In the genomic region with DNA sequence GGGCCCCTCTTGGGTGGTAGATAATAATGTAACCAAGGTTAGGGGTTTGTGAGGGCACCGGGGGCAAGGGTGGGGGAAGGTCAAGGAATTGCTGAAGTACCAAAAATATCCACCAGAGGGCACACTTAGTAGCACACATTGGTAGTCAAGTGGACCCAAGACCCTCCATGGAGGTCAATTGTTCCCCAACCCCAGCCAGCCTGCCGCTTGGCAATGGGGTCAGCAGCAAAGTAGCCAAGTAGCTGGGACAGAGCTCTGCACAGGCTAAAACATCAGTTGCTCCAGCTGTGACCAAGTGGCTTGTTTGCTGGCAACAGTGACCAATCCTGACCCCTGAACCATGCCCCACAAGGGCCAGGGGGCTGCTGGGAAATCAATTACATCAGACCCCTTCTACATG, we compare ENCODE assay signal across 1 cellular context.
TF ChIP-seq lines count a peak whose summit lies in the region.

No MANE protein-coding gene starts in this region.

TF ChIP-seq in K562, 482 proteins besides CTCF, POLR2A, EP300 and RAD21 (continued from another document):
- TF ChIP-seq, protein P1, sequence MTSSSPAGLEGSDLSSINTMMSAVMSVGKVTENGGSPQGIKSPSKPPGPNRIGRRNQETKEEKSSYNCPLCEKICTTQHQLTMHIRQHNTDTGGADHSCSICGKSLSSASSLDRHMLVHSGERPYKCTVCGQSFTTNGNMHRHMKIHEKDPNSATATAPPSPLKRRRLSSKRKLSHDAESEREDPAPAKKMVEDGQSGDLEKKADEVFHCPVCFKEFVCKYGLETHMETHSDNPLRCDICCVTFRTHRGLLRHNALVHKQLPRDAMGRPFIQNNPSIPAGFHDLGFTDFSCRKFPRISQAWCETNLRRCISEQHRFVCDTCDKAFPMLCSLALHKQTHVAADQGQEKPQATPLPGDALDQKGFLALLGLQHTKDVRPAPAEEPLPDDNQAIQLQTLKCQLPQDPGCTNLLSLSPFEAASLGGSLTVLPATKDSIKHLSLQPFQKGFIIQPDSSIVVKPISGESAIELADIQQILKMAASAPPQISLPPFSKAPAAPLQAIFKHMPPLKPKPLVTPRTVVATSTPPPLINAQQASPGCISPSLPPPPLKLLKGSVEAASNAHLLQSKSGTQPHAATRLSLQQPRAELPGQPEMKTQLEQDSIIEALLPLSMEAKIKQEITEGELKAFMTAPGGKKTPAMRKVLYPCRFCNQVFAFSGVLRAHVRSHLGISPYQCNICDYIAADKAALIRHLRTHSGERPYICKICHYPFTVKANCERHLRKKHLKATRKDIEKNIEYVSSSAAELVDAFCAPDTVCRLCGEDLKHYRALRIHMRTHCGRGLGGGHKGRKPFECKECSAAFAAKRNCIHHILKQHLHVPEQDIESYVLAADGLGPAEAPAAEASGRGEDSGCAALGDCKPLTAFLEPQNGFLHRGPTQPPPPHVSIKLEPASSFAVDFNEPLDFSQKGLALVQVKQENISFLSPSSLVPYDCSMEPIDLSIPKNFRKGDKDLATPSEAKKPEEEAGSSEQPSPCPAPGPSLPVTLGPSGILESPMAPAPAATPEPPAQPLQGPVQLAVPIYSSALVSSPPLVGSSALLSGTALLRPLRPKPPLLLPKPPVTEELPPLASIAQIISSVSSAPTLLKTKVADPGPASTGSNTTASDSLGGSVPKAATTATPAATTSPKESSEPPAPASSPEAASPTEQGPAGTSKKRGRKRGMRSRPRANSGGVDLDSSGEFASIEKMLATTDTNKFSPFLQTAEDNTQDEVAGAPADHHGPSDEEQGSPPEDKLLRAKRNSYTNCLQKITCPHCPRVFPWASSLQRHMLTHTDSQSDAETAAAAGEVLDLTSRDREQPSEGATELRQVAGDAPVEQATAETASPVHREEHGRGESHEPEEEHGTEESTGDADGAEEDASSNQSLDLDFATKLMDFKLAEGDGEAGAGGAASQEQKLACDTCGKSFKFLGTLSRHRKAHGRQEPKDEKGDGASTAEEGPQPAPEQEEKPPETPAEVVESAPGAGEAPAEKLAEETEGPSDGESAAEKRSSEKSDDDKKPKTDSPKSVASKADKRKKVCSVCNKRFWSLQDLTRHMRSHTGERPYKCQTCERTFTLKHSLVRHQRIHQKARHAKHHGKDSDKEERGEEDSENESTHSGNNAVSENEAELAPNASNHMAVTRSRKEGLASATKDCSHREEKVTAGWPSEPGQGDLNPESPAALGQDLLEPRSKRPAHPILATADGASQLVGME (CRISPR knock-in tag; IDR thresholded peaks at IDR 0.05) = no peak
- TF ChIP-seq NR2C1 (IDR thresholded peaks at IDR 0.05) = peak; percentile 54; the same call in 1 of the 2 replicates
- TF ChIP-seq NR2C1 (tag; IDR thresholded peaks at IDR 0.05) = peak; percentile 65; the same call in 1 of the 2 replicates
- TF ChIP-seq C11orf30 (IDR thresholded peaks at IDR 0.05; ENCODE audit: low read depth) = peak; percentile 27; the same call in 1 of the 2 replicates
- 0 out of 2 replicates have a peak, but pooled peaks have one; percentile 25 for TF ChIP-seq ESRRA (IDR thresholded peaks at IDR 0.05; ENCODE audit: borderline replicate concordance, low read depth)
- TF ChIP-seq RFX5 (IDR thresholded peaks at IDR 0.05; ENCODE audit: low read depth, low read length) = no peak
- TF ChIP-seq PRMT5 (CRISPR knock-in tag; IDR thresholded peaks at IDR 0.05) = no peak
- TF ChIP-seq KDM1A (IDR thresholded peaks at IDR 0.05) = no peak
- TF ChIP-seq, protein P2, sequence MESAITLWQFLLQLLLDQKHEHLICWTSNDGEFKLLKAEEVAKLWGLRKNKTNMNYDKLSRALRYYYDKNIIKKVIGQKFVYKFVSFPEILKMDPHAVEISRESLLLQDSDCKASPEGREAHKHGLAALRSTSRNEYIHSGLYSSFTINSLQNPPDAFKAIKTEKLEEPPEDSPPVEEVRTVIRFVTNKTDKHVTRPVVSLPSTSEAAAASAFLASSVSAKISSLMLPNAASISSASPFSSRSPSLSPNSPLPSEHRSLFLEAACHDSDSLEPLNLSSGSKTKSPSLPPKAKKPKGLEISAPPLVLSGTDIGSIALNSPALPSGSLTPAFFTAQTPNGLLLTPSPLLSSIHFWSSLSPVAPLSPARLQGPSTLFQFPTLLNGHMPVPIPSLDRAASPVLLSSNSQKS (CRISPR knock-in tag; IDR thresholded peaks at IDR 0.05) = no peak
- no peak for TF ChIP-seq ZNF324 (CRISPR knock-in tag; IDR thresholded peaks at IDR 0.05)
- TF ChIP-seq ZNF165 (CRISPR knock-in tag; IDR thresholded peaks at IDR 0.05; ENCODE audit: borderline replicate concordance) = no peak
- no peak for TF ChIP-seq NR2C2 (CRISPR knock-in tag; IDR thresholded peaks at IDR 0.05)
- TF ChIP-seq NR2C2 (tag; IDR thresholded peaks at IDR 0.05) = peak; percentile 55; the same call in 1 of the 2 replicates
- TF ChIP-seq PML (IDR thresholded peaks at IDR 0.05; ENCODE audit: low read length) = no peak
- no peak for TF ChIP-seq ZNF143 (CRISPR knock-in tag; IDR thresholded peaks at IDR 0.05)
- TF ChIP-seq RBM14 (IDR thresholded peaks at IDR 0.05; ENCODE audit: borderline replicate concordance, insufficient read depth, low read depth, low read length) = no peak
- TF ChIP-seq, protein P3, sequence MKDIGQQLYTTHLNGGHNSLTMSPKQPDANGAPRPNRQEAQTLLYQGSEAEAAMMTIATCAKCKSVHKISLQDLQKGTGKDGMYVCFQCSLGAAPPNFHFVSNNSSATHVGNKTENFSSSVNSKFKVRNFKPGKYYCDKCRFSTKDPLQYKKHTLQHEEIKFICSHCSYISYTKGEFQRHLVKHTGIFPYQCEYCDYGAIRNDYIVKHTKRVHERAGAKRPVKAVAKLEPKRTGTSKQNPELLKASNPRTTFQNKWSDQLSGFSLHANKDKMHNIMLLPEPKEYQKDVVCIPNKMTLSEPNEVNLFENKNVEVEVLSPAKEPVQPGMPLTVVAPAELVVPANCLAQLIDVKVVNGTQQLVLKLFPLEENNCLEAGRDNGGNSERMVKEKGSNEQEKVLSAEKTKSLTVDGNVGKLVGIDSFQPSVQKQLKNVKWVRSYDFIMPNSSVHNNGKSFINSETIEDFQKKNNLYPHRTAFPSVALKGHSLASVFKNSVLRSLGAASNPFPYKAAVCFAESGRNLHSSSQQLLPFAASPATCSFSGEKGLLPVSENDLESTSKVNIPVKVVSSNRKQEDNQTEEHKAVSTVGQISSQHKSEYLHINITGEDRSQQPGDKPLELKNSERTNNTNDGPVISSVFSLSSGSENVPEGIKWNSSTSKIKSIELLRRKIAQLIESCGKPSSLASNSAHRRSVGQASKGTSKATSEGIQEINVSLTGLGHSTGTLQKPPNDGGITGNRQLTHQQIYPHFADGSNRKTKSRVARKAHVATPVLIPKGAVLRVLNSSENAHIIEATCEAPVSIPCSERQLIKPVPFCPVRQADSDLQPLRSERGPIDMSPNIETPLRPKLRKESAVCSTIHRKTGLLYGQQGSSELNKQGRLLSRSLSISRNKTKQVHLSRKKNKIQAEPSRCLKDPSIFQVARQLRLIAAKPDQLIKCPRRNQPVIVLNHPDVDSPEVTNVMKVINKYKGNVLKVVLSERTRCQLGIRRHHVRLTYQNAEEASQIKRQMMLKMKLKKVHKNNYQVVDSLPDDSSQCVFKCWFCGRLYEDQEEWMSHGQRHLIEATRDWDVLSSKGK (CRISPR knock-in tag; IDR thresholded peaks at IDR 0.05) = no peak
- TF ChIP-seq, protein P4, sequence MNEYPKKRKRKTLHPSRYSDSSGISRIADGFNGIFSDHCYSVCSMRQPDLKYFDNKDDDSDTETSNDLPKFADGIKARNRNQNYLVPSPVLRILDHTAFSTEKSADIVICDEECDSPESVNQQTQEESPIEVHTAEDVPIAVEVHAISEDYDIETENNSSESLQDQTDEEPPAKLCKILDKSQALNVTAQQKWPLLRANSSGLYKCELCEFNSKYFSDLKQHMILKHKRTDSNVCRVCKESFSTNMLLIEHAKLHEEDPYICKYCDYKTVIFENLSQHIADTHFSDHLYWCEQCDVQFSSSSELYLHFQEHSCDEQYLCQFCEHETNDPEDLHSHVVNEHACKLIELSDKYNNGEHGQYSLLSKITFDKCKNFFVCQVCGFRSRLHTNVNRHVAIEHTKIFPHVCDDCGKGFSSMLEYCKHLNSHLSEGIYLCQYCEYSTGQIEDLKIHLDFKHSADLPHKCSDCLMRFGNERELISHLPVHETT (CRISPR knock-in tag; conservative IDR thresholded peaks at IDR 0.05 in 1 of 2, IDR thresholded peaks at IDR 0.05 in 1 of 2) = no peak
- TF ChIP-seq TAF7 (tag; IDR thresholded peaks at IDR 0.05) = no peak
- no peak for TF ChIP-seq NBN (IDR thresholded peaks at IDR 0.05; ENCODE audit: low read depth)
- TF ChIP-seq ATF1 (CRISPR knock-in tag; IDR thresholded peaks at IDR 0.05) = no peak
- TF ChIP-seq ATF1 (tag; IDR thresholded peaks at IDR 0.05) = no peak
- no peak for TF ChIP-seq MCM5 (IDR thresholded peaks at IDR 0.05; ENCODE audit: low read depth)
- no peak for TF ChIP-seq ZNF263 (CRISPR knock-in tag; IDR thresholded peaks at IDR 0.05; ENCODE audit: borderline replicate concordance)
- TF ChIP-seq, protein P5, sequence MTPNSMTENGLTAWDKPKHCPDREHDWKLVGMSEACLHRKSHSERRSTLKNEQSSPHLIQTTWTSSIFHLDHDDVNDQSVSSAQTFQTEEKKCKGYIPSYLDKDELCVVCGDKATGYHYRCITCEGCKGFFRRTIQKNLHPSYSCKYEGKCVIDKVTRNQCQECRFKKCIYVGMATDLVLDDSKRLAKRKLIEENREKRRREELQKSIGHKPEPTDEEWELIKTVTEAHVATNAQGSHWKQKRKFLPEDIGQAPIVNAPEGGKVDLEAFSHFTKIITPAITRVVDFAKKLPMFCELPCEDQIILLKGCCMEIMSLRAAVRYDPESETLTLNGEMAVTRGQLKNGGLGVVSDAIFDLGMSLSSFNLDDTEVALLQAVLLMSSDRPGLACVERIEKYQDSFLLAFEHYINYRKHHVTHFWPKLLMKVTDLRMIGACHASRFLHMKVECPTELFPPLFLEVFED (CRISPR knock-in tag; conservative IDR thresholded peaks at IDR 0.05) = no peak
- no peak for TF ChIP-seq ZNF699 (CRISPR knock-in tag; IDR thresholded peaks at IDR 0.05; ENCODE audit: insufficient replicate concordance)
- no peak for TF ChIP-seq NFATC3 (IDR thresholded peaks at IDR 0.05)
- TF ChIP-seq RFX1 (IDR thresholded peaks at IDR 0.05) = no peak
- TF ChIP-seq, protein P6, sequence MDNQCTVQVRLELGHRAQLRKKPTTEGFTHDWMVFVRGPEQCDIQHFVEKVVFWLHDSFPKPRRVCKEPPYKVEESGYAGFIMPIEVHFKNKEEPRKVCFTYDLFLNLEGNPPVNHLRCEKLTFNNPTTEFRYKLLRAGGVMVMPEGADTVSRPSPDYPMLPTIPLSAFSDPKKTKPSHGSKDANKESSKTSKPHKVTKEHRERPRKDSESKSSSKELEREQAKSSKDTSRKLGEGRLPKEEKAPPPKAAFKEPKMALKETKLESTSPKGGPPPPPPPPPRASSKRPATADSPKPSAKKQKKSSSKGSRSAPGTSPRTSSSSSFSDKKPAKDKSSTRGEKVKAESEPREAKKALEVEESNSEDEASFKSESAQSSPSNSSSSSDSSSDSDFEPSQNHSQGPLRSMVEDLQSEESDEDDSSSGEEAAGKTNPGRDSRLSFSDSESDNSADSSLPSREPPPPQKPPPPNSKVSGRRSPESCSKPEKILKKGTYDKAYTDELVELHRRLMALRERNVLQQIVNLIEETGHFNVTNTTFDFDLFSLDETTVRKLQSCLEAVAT (IDR thresholded peaks at IDR 0.05) = no peak
- TF ChIP-seq MEIS2 (IDR thresholded peaks at IDR 0.05; ENCODE audit: partially characterized antibody) = no peak
